8 cellular contexts compared by ENCODE assay signal in genomic region chr2:91571239-91571923, GRCh38.
DNase-seq lines count a peak whose midpoint lies in the region; ATAC-seq, FAIRE-seq and TF ChIP-seq lines count a peak whose summit lies in the region.
"Not testable (repeated sequence)": the region's sequence is repeated elsewhere in the genome, so short reads cannot be mapped to it uniquely, and the experiment has no call there.

No MANE protein-coding gene starts in this region.

- CTCF ChIA-PET in A549 (lab: Yijun Ruan, JAX): not testable (repeated sequence)

- not testable (repeated sequence) for TF ChIP-seq POLR2A in A549 (IDR thresholded peaks at IDR 0.05; ENCODE audit: low read length); stomach (IDR thresholded peaks at IDR 0.05)

- H3K27ac ChIP-seq in A549: peak overlapping the region in 1 of 2 experiments; percentile 62; a peak in 2 of 6 replicates
- H3K27ac ChIP-seq in hepatocyte; left lung; neuronal stem cell (replicated peaks; ENCODE audit: low read length): not testable (repeated sequence)
- peak overlapping the region in 1 of 5 donors; percentile 1 for H3K27ac ChIP-seq in stomach

- H2BK15ac ChIP-seq in neuronal stem cell (ENCODE audit: low read length): not testable (repeated sequence)

- not testable (repeated sequence) for H3K27ac Mint-ChIP-seq in HFFc6

- H3K18ac ChIP-seq in neuronal stem cell (ENCODE audit: low read length): peak overlapping the region; percentile 91

- not testable (repeated sequence) for H3K36me3 Mint-ChIP-seq in HFFc6 (ENCODE audit: low read depth)

- not testable (repeated sequence) for H3K79me2 ChIP-seq in hepatocyte

- H2AFZ ChIP-seq in hepatocyte; neuronal stem cell (ENCODE audit: low read length): not testable (repeated sequence)

- not testable (repeated sequence) for H3K9me3 ChIP-seq in A549; hepatocyte (ENCODE audit: low read depth); left lung; neuronal stem cell (replicated peaks in 1 of 2; ENCODE audit: control insufficient read depth in 2 of 2, insufficient read depth in 1 of 2, low read depth in 1 of 2, low read length in 2 of 2); stomach

- H3K4me2 ChIP-seq in A549 (peak overlapping the region; percentile 63), neuronal stem cell (ENCODE audit: insufficient read depth, low read length, poor library complexity, severe bottlenecking) (peak overlapping the region; percentile 93)
- not testable (repeated sequence) for H3K4me2 ChIP-seq in hepatocyte

- H3K23ac ChIP-seq in neuronal stem cell (ENCODE audit: low read depth, low read length, poor library complexity): peak overlapping the region; percentile 80

- H3K4me3 Mint-ChIP-seq in HFFc6: peak overlapping the region; percentile 34; the same call in 1 of the 2 replicates

- H2BK5ac ChIP-seq in neuronal stem cell (ENCODE audit: low read length): not testable (repeated sequence)

- peak in 1 of 2 experiments; percentile 13 for DNase-seq in A549 (ENCODE audit: low read depth in 1 of 2, low spot score in 1 of 2)
- DNase-seq in HFFc6: not testable (repeated sequence)
- DNase-seq in SK-MEL-5 (ENCODE audit: low read depth, low spot score): peak; percentile 24
- peak; percentile 22 for DNase-seq in dermis blood vessel endothelial cell
- peak; percentile 1 for DNase-seq in hepatocyte (ENCODE audit: low spot score)
- DNase-seq in left lung: peak in 1 of 2 donors; percentile 82
- peak; percentile 69 for DNase-seq in neuronal stem cell (ENCODE audit: low spot score)
- DNase-seq in stomach: peak; percentile 25

- H4K8ac ChIP-seq in neuronal stem cell (ENCODE audit: low read depth, low read length): not testable (repeated sequence)

- not testable (repeated sequence) for H3K4me1 Mint-ChIP-seq in HFFc6 (ENCODE audit: low read depth)

- H3K27me3 Mint-ChIP-seq in HFFc6 (ENCODE audit: insufficient read depth): not testable (repeated sequence)

- not testable (repeated sequence) for H3K4me1 ChIP-seq in A549; hepatocyte (ENCODE audit: insufficient read depth); left lung; neuronal stem cell (ENCODE audit: control insufficient read depth in 2 of 2, insufficient read depth in 1 of 2, low read depth in 1 of 2, low read length in 2 of 2); stomach

- H3K27me3 ChIP-seq in hepatocyte; left lung; neuronal stem cell (ENCODE audit: control insufficient read depth in 3 of 3, insufficient read depth in 3 of 3, low read depth in 1 of 3, low read length in 3 of 3); stomach: not testable (repeated sequence)

- H3K4me3 ChIP-seq in A549: peak overlapping the region; percentile 41
- not testable (repeated sequence) for H3K4me3 ChIP-seq in hepatocyte, left lung, stomach
- peak overlapping the region in 1 of 2 donors; percentile 78 for H3K4me3 ChIP-seq in neuronal stem cell (ENCODE audit: low read length in 2 of 2)

- H3K4ac ChIP-seq in neuronal stem cell (ENCODE audit: low read length): not testable (repeated sequence)

- not testable (repeated sequence) for H2BK120ac ChIP-seq in neuronal stem cell (ENCODE audit: low read depth, low read length)

- H3K36me3 ChIP-seq in hepatocyte (replicated peaks; ENCODE audit: insufficient read depth, low read depth); left lung; neuronal stem cell (replicated peaks in 1 of 2; ENCODE audit: control insufficient read depth in 2 of 2, insufficient read depth in 2 of 2, low read length in 2 of 2); stomach: not testable (repeated sequence)

- in situ Hi-C loops in SK-MEL-5 (cut with HindIII; ENCODE audit: low pct_unique_long_range_greater_than_20kb, low sequenced_read_pairs): not testable (repeated sequence)

- TF ChIP-seq RAD21 in A549 (conservative IDR thresholded peaks at IDR 0.05 in 1 of 2, IDR thresholded peaks at IDR 0.05 in 1 of 2): not testable (repeated sequence)

- H3K9ac ChIP-seq in neuronal stem cell (ENCODE audit: low read depth, low read length, poor library complexity): peak overlapping the region; percentile 93

- FAIRE-seq in A549 (lab: Jason Lieb, UNC): not testable (repeated sequence)

- not testable (repeated sequence) for H3K14ac ChIP-seq in neuronal stem cell (ENCODE audit: low read length)

- TF ChIP-seq CTCF in A549 (IDR thresholded peaks at IDR 0.05); HFFc6 (IDR thresholded peaks at IDR 0.05); hepatocyte (IDR thresholded peaks at IDR 0.05; ENCODE audit: poor library complexity); left lung (IDR thresholded peaks at IDR 0.05); stomach (IDR thresholded peaks at IDR 0.05): not testable (repeated sequence)

- H4K20me1 ChIP-seq in hepatocyte (ENCODE audit: insufficient read depth, poor library complexity, severe bottlenecking): not testable (repeated sequence)

- ATAC-seq in A549 (peak; percentile 80 to 84), left lung (peak; percentile 14)

- H3K9me2 ChIP-seq in hepatocyte (replicated peaks; ENCODE audit: insufficient read depth): not testable (repeated sequence)

- intact Hi-C loops in left lung (cut with DNase I); stomach (cut with DNase I; ENCODE audit: low total_unique reads): not testable (repeated sequence)

- POLR2A ChIA-PET in A549 (lab: Yijun Ruan, JAX): not testable (repeated sequence)

- TF ChIP-seq EP300 in A549 (IDR thresholded peaks at IDR 0.05); stomach (IDR thresholded peaks at IDR 0.05): not testable (repeated sequence)

- not testable (repeated sequence) for H4K91ac ChIP-seq in neuronal stem cell (ENCODE audit: low read depth, low read length, poor library complexity)

- H3K79me1 ChIP-seq in neuronal stem cell (ENCODE audit: low read depth, low read length): not testable (repeated sequence)

- not testable (repeated sequence) for H2AK5ac ChIP-seq in neuronal stem cell (ENCODE audit: low read depth, low read length)

- H3K9me3 Mint-ChIP-seq in HFFc6: not testable (repeated sequence)

- not testable (repeated sequence) for H2BK12ac ChIP-seq in neuronal stem cell (ENCODE audit: low read length)

- WGBS in A549 (ENCODE audit: missing lambda C conversion rate): 63% methylated on average over 77 of the region's 78 CpGs
- 92% methylated on average over 50 of the region's 78 CpGs for WGBS in hepatocyte (ENCODE audit: low lambda C conversion rate, missing lambda C conversion rate)
- no CpG with 5 or more reads among the region's 78 CpGs for WGBS in neuronal stem cell (ENCODE audit: extremely low coverage in 2 of 2, insufficient read length in 2 of 2, insufficient replicate concordance in 1 of 2), 2 donors
- 30 to 94% (median 89%) methylated on average over 68 to 78 of the region's 78 CpGs for WGBS in stomach, 5 donors
